1 cellular context compared by ENCODE assay signal in genomic region chr11:69915501-69916250, GRCh38.
TF ChIP-seq lines count a peak whose summit lies in the region.

No MANE protein-coding gene starts in this region.

TF ChIP-seq in K562, 482 proteins besides CTCF, POLR2A, EP300 and RAD21 (continued from another document):
- TF ChIP-seq, protein P1, sequence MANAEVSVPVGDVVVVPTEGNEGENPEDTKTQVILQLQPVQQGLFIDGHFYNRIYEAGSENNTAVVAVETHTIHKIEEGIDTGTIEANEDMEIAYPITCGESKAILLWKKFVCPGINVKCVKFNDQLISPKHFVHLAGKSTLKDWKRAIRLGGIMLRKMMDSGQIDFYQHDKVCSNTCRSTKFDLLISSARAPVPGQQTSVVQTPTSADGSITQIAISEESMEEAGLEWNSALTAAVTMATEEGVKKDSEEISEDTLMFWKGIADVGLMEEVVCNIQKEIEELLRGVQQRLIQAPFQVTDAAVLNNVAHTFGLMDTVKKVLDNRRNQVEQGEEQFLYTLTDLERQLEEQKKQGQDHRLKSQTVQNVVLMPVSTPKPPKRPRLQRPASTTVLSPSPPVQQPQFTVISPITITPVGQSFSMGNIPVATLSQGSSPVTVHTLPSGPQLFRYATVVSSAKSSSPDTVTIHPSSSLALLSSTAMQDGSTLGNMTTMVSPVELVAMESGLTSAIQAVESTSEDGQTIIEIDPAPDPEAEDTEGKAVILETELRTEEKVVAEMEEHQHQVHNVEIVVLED (CRISPR knock-in tag; IDR thresholded peaks at IDR 0.05), result no peak
- TF ChIP-seq TAF9B (IDR thresholded peaks at IDR 0.05; ENCODE audit: partially characterized antibody) (no peak), ZNF586 (CRISPR knock-in tag; conservative IDR thresholded peaks at IDR 0.05) (no peak), FOXK2 (conservative IDR thresholded peaks at IDR 0.05 in 1 of 2, IDR thresholded peaks at IDR 0.05 in 1 of 2; ENCODE audit: low read depth in 2 of 2) (no peak), MCM5 (IDR thresholded peaks at IDR 0.05; ENCODE audit: low read depth) (no peak), PRMT5 (CRISPR knock-in tag; IDR thresholded peaks at IDR 0.05) (no peak)
- TF ChIP-seq, protein P2, sequence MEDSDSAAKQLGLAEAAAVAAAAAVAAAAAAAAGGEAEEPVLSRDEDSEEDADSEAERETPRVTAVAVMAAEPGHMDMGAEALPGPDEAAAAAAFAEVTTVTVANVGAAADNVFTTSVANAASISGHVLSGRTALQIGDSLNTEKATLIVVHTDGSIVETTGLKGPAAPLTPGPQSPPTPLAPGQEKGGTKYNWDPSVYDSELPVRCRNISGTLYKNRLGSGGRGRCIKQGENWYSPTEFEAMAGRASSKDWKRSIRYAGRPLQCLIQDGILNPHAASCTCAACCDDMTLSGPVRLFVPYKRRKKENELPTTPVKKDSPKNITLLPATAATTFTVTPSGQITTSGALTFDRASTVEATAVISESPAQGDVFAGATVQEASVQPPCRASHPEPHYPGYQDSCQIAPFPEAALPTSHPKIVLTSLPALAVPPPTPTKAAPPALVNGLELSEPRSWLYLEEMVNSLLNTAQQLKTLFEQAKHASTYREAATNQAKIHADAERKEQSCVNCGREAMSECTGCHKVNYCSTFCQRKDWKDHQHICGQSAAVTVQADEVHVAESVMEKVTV (CRISPR knock-in tag; IDR thresholded peaks at IDR 0.05), result peak; percentile 49
